In the genomic region with DNA sequence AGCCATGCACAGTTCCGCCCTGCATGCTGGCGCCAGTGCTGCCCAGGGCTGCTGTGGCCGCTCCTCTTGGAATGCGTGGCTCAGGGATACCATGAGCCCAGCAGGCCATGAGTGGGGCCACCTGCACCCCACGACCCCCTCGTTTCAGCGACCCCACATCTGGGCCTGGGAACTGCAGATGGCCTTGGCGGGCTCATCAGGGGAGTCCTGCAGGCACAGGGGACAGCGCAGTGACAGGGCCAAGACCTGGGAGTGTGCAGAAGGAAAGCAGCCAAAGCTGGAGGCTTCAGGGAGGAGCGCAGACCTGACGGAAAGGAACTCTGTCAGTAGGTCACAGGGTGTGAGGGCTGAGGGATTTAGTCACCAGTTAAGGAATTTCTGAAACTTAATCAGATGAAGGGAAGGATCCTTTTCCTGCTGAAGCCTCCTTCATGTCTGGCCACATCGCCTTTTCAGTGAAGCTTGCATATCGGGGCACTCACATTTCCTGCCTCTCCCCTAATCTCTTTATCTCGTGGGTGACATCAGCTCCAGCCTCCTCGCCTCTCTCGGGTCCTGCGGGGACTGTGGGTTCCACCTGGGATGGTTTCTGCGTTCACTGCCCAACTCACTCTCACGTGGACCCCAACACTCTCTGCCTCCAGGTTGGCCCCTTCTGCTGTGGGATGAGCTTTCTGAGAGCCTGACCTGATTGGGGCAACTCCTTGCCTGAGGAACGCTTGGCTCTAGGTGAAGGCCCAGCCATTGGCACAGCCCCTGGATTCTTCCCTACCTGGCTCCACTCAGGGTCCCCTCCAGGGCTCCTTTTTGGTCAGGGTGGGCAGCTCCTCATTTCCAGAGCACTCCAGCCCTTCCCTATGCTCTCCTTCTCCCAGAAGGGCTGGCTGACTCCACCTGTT, we compare ENCODE assay signal across 12 cellular contexts.
DNase-seq lines count a peak whose midpoint lies in the region; ATAC-seq, FAIRE-seq and TF ChIP-seq lines count a peak whose summit lies in the region.
"Had no signal": no experiment of that assay in that cellular context is flagged by ENCODE, and none has a peak within 500 bp of the region (broad histone marks: within the 10 kb centered on the region; RNA-seq: fewer than 3 reads in every experiment).

No MANE protein-coding gene starts in this region.

- H3K9me3 ChIP-seq in astrocyte (ENCODE audit: insufficient read depth, low read depth, low read length): no peaks in the 10 kb centered on the region

- peaks cover 8% of the 10 kb centered on the region for H3K27me3 Mint-ChIP-seq in stimulated activated naive CD8-positive, alpha-beta T cell treated with anti-CD3 and anti-CD28 coated beads, Interleukin-15, amount 100 ng/mL, for 72 hours
- H3K27me3 Mint-ChIP-seq in astrocyte (ENCODE audit: low read depth, unreplicated experiment) (peaks cover 16% of the 10 kb centered on the region), glutamatergic neuron (ENCODE audit: unreplicated experiment) (peaks cover 2% of the 10 kb centered on the region)

- H3K4me1 ChIP-seq in astrocyte (ENCODE audit: insufficient read depth, low read length): peaks cover 27% of the 10 kb centered on the region

- no peak for ATAC-seq in stimulated activated naive CD8-positive, alpha-beta T cell treated with anti-CD3 and anti-CD28 coated beads, Interleukin-15, amount 100 ng/mL, for 72 hours
- no peak for ATAC-seq in stimulated activated naive CD8-positive, alpha-beta T cell treated with anti-CD3 and anti-CD28 coated beads, Interleukin-15, Interleukin-2, amounts not matched to agents 100 U/mL and 50 U/mL, for 24 hours
- no peak for ATAC-seq in HG03025 (IDR thresholded peaks at IDR 0.05; ENCODE audit: low FRiP score, unreplicated experiment)

- no peak overlapping the region for H3K27ac ChIP-seq in astrocyte (ENCODE audit: low read depth, low read length)

- peak overlapping the region; percentile 43 to 65 for H3K27ac Mint-ChIP-seq in stimulated activated naive CD8-positive, alpha-beta T cell treated with anti-CD3 and anti-CD28 coated beads, Interleukin-15, amount 100 ng/mL, for 72 hours
- H3K27ac Mint-ChIP-seq in astrocyte (ENCODE audit: unreplicated experiment) (peak overlapping the region; percentile 44), glutamatergic neuron (ENCODE audit: unreplicated experiment) (no peak overlapping the region)

- peak overlapping the region; percentile 72 for H3K4me2 ChIP-seq in astrocyte (ENCODE audit: low read length)

- H3K4me1 Mint-ChIP-seq in stimulated activated naive CD8-positive, alpha-beta T cell treated with anti-CD3 and anti-CD28 coated beads, Interleukin-15, amount 100 ng/mL, for 72 hours: peaks cover 23% of the 10 kb centered on the region
- H3K4me1 Mint-ChIP-seq in astrocyte (ENCODE audit: low read depth, unreplicated experiment): peaks cover 18% of the 10 kb centered on the region
- H3K4me1 Mint-ChIP-seq in glutamatergic neuron (ENCODE audit: low read depth, unreplicated experiment): peaks cover 4% of the 10 kb centered on the region

- H4K20me1 ChIP-seq in astrocyte (ENCODE audit: insufficient read depth, low read length): no peaks in the 10 kb centered on the region

- H3K36me3 Mint-ChIP-seq in astrocyte (ENCODE audit: low read depth, unreplicated experiment) (no peaks in the 10 kb centered on the region), glutamatergic neuron (ENCODE audit: unreplicated experiment) (no peaks in the 10 kb centered on the region)

- no peaks in the 10 kb centered on the region for H3K79me2 ChIP-seq in astrocyte (ENCODE audit: insufficient read depth, low read length)

- no peak for DNase-seq in stimulated activated naive CD8-positive, alpha-beta T cell treated with anti-CD3 and anti-CD28 coated beads, Interleukin-15, amount 100 ng/mL, for 72 hours
- no peak for DNase-seq in stimulated activated naive CD8-positive, alpha-beta T cell treated with anti-CD3 and anti-CD28 coated beads, Interleukin-15, Interleukin-2, amounts not matched to agents 100 U/mL and 50 U/mL, for 24 hours
- DNase-seq in astrocyte (ENCODE audit: low read depth): peak; percentile 79
- DNase-seq in kidney glomerular epithelial cell (lab: John Stamatoyannopoulos, UW): peak; percentile 52
- no peak for DNase-seq in SW480 (ENCODE audit: low spot score)
- DNase-seq in NOMO-1 (lab: John Stamatoyannopoulos, UW; ENCODE audit: unreplicated experiment in 2 of 2): no peak
- DNase-seq in glutamatergic neuron: no peak
- DNase-seq: activated CD4-positive, alpha-beta T cell treated with anti-CD3 and anti-CD28 coated beads, Interleukin-2, amount 50 U/mL, for 48 hours; AML-193; effector CD4-positive, alpha-beta T cell; NCI-H2081 had no signal

- H3K4me3 Mint-ChIP-seq in stimulated activated naive CD8-positive, alpha-beta T cell treated with anti-CD3 and anti-CD28 coated beads, Interleukin-15, amount 100 ng/mL, for 72 hours: peak overlapping the region in 1 of 2 donors; percentile 13
- H3K4me3 Mint-ChIP-seq in astrocyte (ENCODE audit: unreplicated experiment) (no peak overlapping the region), glutamatergic neuron (ENCODE audit: unreplicated experiment) (no peak overlapping the region)

- H3K4me3 ChIP-seq in astrocyte (ENCODE audit: insufficient read depth, low read depth, low read length): no peak overlapping the region

- H3K36me3 ChIP-seq in astrocyte (ENCODE audit: insufficient read depth, low read length): no peaks in the 10 kb centered on the region

- no peak for TF ChIP-seq CTCF in astrocyte (IDR thresholded peaks at IDR 0.05; ENCODE audit: insufficient read depth, low read depth, low read length)
- no peak for TF ChIP-seq CTCF in glutamatergic neuron (IDR thresholded peaks at IDR 0.05; ENCODE audit: partially characterized antibody, unreplicated experiment)

- H2AFZ ChIP-seq in astrocyte (ENCODE audit: low read depth, low read length): no peak overlapping the region

- H3K9me3 Mint-ChIP-seq in stimulated activated naive CD8-positive, alpha-beta T cell treated with anti-CD3 and anti-CD28 coated beads, Interleukin-15, amount 100 ng/mL, for 72 hours: no peaks in the 10 kb centered on the region
- H3K9me3 Mint-ChIP-seq in astrocyte (ENCODE audit: unreplicated experiment) (peaks cover 2% of the 10 kb centered on the region), glutamatergic neuron (ENCODE audit: unreplicated experiment) (peaks cover 11% of the 10 kb centered on the region)

- H3K27me3 ChIP-seq in astrocyte (ENCODE audit: insufficient read depth, low read length): peaks cover 13% of the 10 kb centered on the region

- FAIRE-seq in astrocyte (lab: Jason Lieb, UNC): peak; percentile 5

- no peak overlapping the region for H3K9ac ChIP-seq in astrocyte (ENCODE audit: low read length)

Comparison
In these comparisons a context has a peak if more than half of its experiments do, and no peak if none do; other contexts are left out.
1. DNase-seq: peak in astrocyte (single experiment) and kidney glomerular epithelial cell (single experiment); none in stimulated activated naive CD8-positive, alpha-beta T cell treated with anti-CD3 and anti-CD28 coated beads, Interleukin-15, amount 100 ng/mL, for 72 hours (0 of 2), stimulated activated naive CD8-positive, alpha-beta T cell treated with anti-CD3 and anti-CD28 coated beads, Interleukin-15, Interleukin-2, amounts not matched to agents 100 U/mL and 50 U/mL, for 24 hours (single experiment), SW480 (single experiment), NOMO-1 (0 of 2) and glutamatergic neuron (single experiment).